ENCODE assay signal across 5 cellular contexts in genomic region chr2:208921358-208921757, GRCh38.
DNase-seq lines count a peak whose midpoint lies in the region; ATAC-seq, FAIRE-seq and TF ChIP-seq lines count a peak whose summit lies in the region.
"Not testable (repeated sequence)": the region's sequence is repeated elsewhere in the genome, so short reads cannot be mapped to it uniquely, and the experiment has no call there.

No MANE protein-coding gene starts in this region.

- H3K56ac ChIP-seq in H1 (replicated peaks; ENCODE audit: insufficient read length, low read depth, low read length): not testable (repeated sequence)

- not testable (repeated sequence) for H3K4ac ChIP-seq in H1 (replicated peaks; ENCODE audit: insufficient read length, low read depth, low read length)

- DNase-seq in D721Med (ENCODE audit: insufficient read length, low spot score); K562 (ENCODE audit: extremely low read depth in 1 of 4, low spot score in 3 of 4); H1 (ENCODE audit: low read depth in 1 of 2, low spot score in 2 of 2): not testable (repeated sequence)

- not testable (repeated sequence) for H3K23ac ChIP-seq in H1 (ENCODE audit: insufficient read length)

- not testable (repeated sequence) for H2BK15ac ChIP-seq in H1 (ENCODE audit: low read length)

- no CpG with 5 or more reads among the region's 1 CpG for WGBS in K562 (ENCODE audit: insufficient coverage, low coverage, missing lambda C conversion rate)
- WGBS in H1 (ENCODE audit: extremely low coverage in 1 of 2, insufficient coverage in 1 of 2, insufficient read length in 1 of 2, insufficient replicate concordance in 2 of 2, low coverage in 1 of 2, low lambda C conversion rate in 2 of 2, missing lambda C conversion rate in 1 of 2), 2 experiments: 83% methylated on average over 1 of the region's 1 CpG; no CpG with 5 or more reads in 1 of the 2 experiments

- not testable (repeated sequence) for H4K91ac ChIP-seq in H1 (replicated peaks; ENCODE audit: insufficient read length, low read length)

- H3K9me3 ChIP-seq in HEK293 (ENCODE audit: control insufficient read depth, insufficient read depth, low read depth, low read length); K562 (replicated peaks; ENCODE audit: control insufficient read depth, insufficient read depth, low read depth, low read length); H1 (ENCODE audit: insufficient read depth in 2 of 2, low read depth in 1 of 2, low read length in 1 of 2): not testable (repeated sequence)

- in situ Hi-C loops in K562 (cut with MboI): not testable (repeated sequence)

- FAIRE-seq in D721Med (lab: Jason Lieb, UNC): peak; percentile 21
- not testable (repeated sequence) for FAIRE-seq in K562 (lab: Jason Lieb, UNC); H1 (lab: Jason Lieb, UNC)

- H2BK12ac ChIP-seq in H1 (ENCODE audit: low read depth, low read length): not testable (repeated sequence)

- not testable (repeated sequence) for H2AFZ ChIP-seq in K562 (ENCODE audit: low read depth, low read length); H1 (ENCODE audit: low read length)

- intact Hi-C loops in K562 (cut with micrococcal nuclease): not testable (repeated sequence)

- not testable (repeated sequence) for H3K18ac ChIP-seq in H1 (ENCODE audit: extremely low read depth, low read length)

- H3K9ac ChIP-seq in K562 (ENCODE audit: insufficient read depth in 1 of 2, low read depth in 2 of 2, low read length in 2 of 2); H1 (replicated peaks in 1 of 4; ENCODE audit: extremely low read depth in 1 of 4, low read depth in 3 of 4, low read length in 3 of 4): not testable (repeated sequence)

- not testable (repeated sequence) for ATAC-seq in SK-N-SH treated with all-trans-retinoic acid at 6 μM for 48 hours, K562

- not testable (repeated sequence) for H4K8ac ChIP-seq in H1 (ENCODE audit: extremely low read depth, insufficient read depth, low read length)

- H4K20me1 ChIP-seq in K562 (replicated peaks; ENCODE audit: control insufficient read depth, insufficient read depth, low read length); H1 (replicated peaks in 1 of 2; ENCODE audit: control insufficient read depth in 1 of 2, insufficient read depth in 2 of 2, low read length in 2 of 2): not testable (repeated sequence)

- H3K4me2 ChIP-seq in K562 (ENCODE audit: insufficient read depth, low read length); H1 (ENCODE audit: insufficient read depth in 1 of 2, low read depth in 2 of 2, low read length in 2 of 2): not testable (repeated sequence)

- not testable (repeated sequence) for H2BK20ac ChIP-seq in H1 (ENCODE audit: low read length)

- H3K79me2 ChIP-seq in K562 (ENCODE audit: control insufficient read depth, insufficient read depth, low read length); H1 (ENCODE audit: control insufficient read depth in 1 of 2, insufficient read depth in 2 of 2, low read length in 2 of 2): not testable (repeated sequence)

- POLR2A ChIA-PET in HEK293 (lab: Yijun Ruan, JAX); K562 (lab: Yijun Ruan, JAX); H1 (lab: Charles Lee; ENCODE audit: partially characterized antibody): not testable (repeated sequence)

- not testable (repeated sequence) for H3K36me3 ChIP-seq in HEK293 (ENCODE audit: control insufficient read depth in 2 of 2, insufficient read depth in 1 of 2, low read length in 2 of 2); K562 (ENCODE audit: control insufficient read depth, insufficient read depth, low read length); H1 (ENCODE audit: control insufficient read depth in 2 of 4, insufficient read depth in 4 of 4, low read length in 3 of 4)

- CTCF ChIA-PET in HEK293 (lab: Yijun Ruan, JAX); K562 (lab: Yijun Ruan, JAX; ENCODE audit: low intra/inter-chr PET ratio); H1 (lab: Charles Lee; ENCODE audit: partially characterized antibody): not testable (repeated sequence)

- not testable (repeated sequence) for H3K79me1 ChIP-seq in H1 (ENCODE audit: low read depth, low read length)

- not testable (repeated sequence) for H2AK5ac ChIP-seq in H1 (ENCODE audit: low read depth, low read length)

- TF ChIP-seq EP300 in K562 (IDR thresholded peaks at IDR 0.05; ENCODE audit: low read length); H1 (IDR thresholded peaks at IDR 0.05; ENCODE audit: borderline replicate concordance in 1 of 2, low read depth in 2 of 2, low read length in 2 of 2): not testable (repeated sequence)

- H3K23me2 ChIP-seq in H1 (ENCODE audit: low read depth, low read length): not testable (repeated sequence)

- TF ChIP-seq POLR2A in K562 (conservative IDR thresholded peaks at IDR 0.05); H1 (IDR thresholded peaks at IDR 0.05; ENCODE audit: control extremely low read depth in 1 of 2, low read depth in 2 of 2, low read length in 2 of 2): not testable (repeated sequence)

- H2BK120ac ChIP-seq in H1 (replicated peaks; ENCODE audit: low read depth, low read length): not testable (repeated sequence)

- not testable (repeated sequence) for H3K27ac ChIP-seq in HEK293 (ENCODE audit: extremely low read depth, low read depth, low read length); K562 (ENCODE audit: extremely low read depth, low read depth, low read length); H1 (ENCODE audit: low read depth, low read length)

- H3K9me1 ChIP-seq in K562 (ENCODE audit: control insufficient read depth, insufficient read depth, low read length): not testable (repeated sequence)

- H3K27me3 ChIP-seq in K562 (ENCODE audit: control insufficient read depth in 2 of 2, insufficient read depth in 2 of 2, low read length in 2 of 2); H1 (replicated peaks in 1 of 4; ENCODE audit: control insufficient read depth in 3 of 4, extremely low read depth in 1 of 4, insufficient read depth in 3 of 4, low read length in 3 of 4): not testable (repeated sequence)

- H2BK5ac ChIP-seq in H1 (ENCODE audit: low read depth, low read length): not testable (repeated sequence)

- not testable (repeated sequence) for H3K14ac ChIP-seq in H1 (ENCODE audit: insufficient read length)

- H4K5ac ChIP-seq in H1 (ENCODE audit: insufficient read length, low read depth, low read length): not testable (repeated sequence)

- not testable (repeated sequence) for H3K4me1 ChIP-seq in HEK293 (ENCODE audit: control insufficient read depth, insufficient read depth, low read length); K562 (replicated peaks in 1 of 2; ENCODE audit: control insufficient read depth in 2 of 2, insufficient read depth in 2 of 2, low read length in 2 of 2); H1 (replicated peaks in 1 of 4; ENCODE audit: control insufficient read depth in 3 of 4, insufficient read depth in 4 of 4, low read length in 3 of 4)

- TF ChIP-seq RAD21 in K562 (CRISPR knock-in tag; conservative IDR thresholded peaks at IDR 0.05 in 1 of 2, IDR thresholded peaks at IDR 0.05 in 1 of 2); H1 (IDR thresholded peaks at IDR 0.05 in 1 of 2, conservative IDR thresholded peaks at IDR 0.05 in 1 of 2; ENCODE audit: low read depth in 2 of 2, low read length in 2 of 2): not testable (repeated sequence)

- not testable (repeated sequence) for H3K4me3 ChIP-seq in HEK293 (ENCODE audit: low read depth, low read length); K562; H1 (ENCODE audit: extremely low read depth in 1 of 4, insufficient read depth in 2 of 4, low read depth in 3 of 4, low read length in 4 of 4)

- TF ChIP-seq CTCF in D721Med (IDR thresholded peaks at IDR 0.05; ENCODE audit: insufficient read depth, missing control alignments); HEK293 (tag by site-specific recombination; IDR thresholded peaks at IDR 0.05); K562 (IDR thresholded peaks at IDR 0.05 in 2 of 3, conservative IDR thresholded peaks at IDR 0.05 in 1 of 3; ENCODE audit: insufficient read depth in 2 of 3, low read depth in 1 of 3, low read length in 3 of 3); H1 (IDR thresholded peaks at IDR 0.05; ENCODE audit: control extremely low read depth in 1 of 3, insufficient read depth in 1 of 3, low read depth in 1 of 3, low read length in 3 of 3): not testable (repeated sequence)

- BruUV-seq in K562 (replicated peaks; lab: Mats Ljungman, UMichigan): not testable (repeated sequence)

TF ChIP-seq in HEK293, 187 proteins besides CTCF, POLR2A, EP300 and RAD21:
- 0 out of 2 replicates have a peak, but pooled peaks have one; percentile 27 for TF ChIP-seq ZNF146 (tag by site-specific recombination; IDR thresholded peaks at IDR 0.05)

TF ChIP-seq in SK-N-SH treated with all-trans-retinoic acid at 6 μM for 48 hours, 23 proteins besides CTCF, POLR2A, EP300 and RAD21:
- peak; percentile 93 for TF ChIP-seq ZNF8 (CRISPR knock-in tag; IDR thresholded peaks at IDR 0.05)
TF ChIP-seq in SK-N-SH treated with all-trans-retinoic acid at 6 μM for 48 hours: peak in this region for 1; not testable (repeated sequence) for 22.

TF ChIP-seq in K562, 482 proteins besides CTCF, POLR2A, EP300 and RAD21:
- peak; percentile 94 for TF ChIP-seq ZNF146 (CRISPR knock-in tag; IDR thresholded peaks at IDR 0.05; ENCODE audit: unreplicated experiment)
- peak; percentile 65 for TF ChIP-seq RBM25 (IDR thresholded peaks at IDR 0.05; ENCODE audit: low read depth, low read length, severe bottlenecking)

TF ChIP-seq in H1, 55 proteins besides CTCF, POLR2A, EP300 and RAD21:
- TF ChIP-seq KDM1A (IDR thresholded peaks at IDR 0.05; ENCODE audit: borderline replicate concordance, low read length): peak; percentile 62; the same call in 1 of the 2 replicates
